In genomic region chr2:121019073-121019472, GRCh38 we compare ENCODE assay signal across 1 cellular context.
TF ChIP-seq lines count a peak whose summit lies in the region.

No MANE protein-coding gene starts in this region.

TF ChIP-seq in GM23338, 12 proteins besides CTCF, POLR2A, EP300 and RAD21 (continued from another document):
- TF ChIP-seq ZNF462 (CRISPR knock-in tag; IDR thresholded peaks at IDR 0.05) (no peak), ZNF114 (CRISPR knock-in tag; IDR thresholded peaks at IDR 0.05) (no peak), JUNB (IDR thresholded peaks at IDR 0.05; ENCODE audit: unreplicated experiment) (no peak), CREB1 (CRISPR knock-in tag; IDR thresholded peaks at IDR 0.05; ENCODE audit: low read depth) (no peak), POLR2AphosphoS5 (IDR thresholded peaks at IDR 0.05; ENCODE audit: low read depth) (no peak), EZH2 (IDR thresholded peaks at IDR 0.05; ENCODE audit: low read depth, unreplicated experiment) (no peak), EZH2phosphoT487 (IDR thresholded peaks at IDR 0.05; ENCODE audit: unreplicated experiment) (no peak), STAT1 (IDR thresholded peaks at IDR 0.05; ENCODE audit: unreplicated experiment) (no peak), ZNF331 (CRISPR knock-in tag; IDR thresholded peaks at IDR 0.05; ENCODE audit: low read depth) (no peak)
- TF ChIP-seq, protein P1, sequence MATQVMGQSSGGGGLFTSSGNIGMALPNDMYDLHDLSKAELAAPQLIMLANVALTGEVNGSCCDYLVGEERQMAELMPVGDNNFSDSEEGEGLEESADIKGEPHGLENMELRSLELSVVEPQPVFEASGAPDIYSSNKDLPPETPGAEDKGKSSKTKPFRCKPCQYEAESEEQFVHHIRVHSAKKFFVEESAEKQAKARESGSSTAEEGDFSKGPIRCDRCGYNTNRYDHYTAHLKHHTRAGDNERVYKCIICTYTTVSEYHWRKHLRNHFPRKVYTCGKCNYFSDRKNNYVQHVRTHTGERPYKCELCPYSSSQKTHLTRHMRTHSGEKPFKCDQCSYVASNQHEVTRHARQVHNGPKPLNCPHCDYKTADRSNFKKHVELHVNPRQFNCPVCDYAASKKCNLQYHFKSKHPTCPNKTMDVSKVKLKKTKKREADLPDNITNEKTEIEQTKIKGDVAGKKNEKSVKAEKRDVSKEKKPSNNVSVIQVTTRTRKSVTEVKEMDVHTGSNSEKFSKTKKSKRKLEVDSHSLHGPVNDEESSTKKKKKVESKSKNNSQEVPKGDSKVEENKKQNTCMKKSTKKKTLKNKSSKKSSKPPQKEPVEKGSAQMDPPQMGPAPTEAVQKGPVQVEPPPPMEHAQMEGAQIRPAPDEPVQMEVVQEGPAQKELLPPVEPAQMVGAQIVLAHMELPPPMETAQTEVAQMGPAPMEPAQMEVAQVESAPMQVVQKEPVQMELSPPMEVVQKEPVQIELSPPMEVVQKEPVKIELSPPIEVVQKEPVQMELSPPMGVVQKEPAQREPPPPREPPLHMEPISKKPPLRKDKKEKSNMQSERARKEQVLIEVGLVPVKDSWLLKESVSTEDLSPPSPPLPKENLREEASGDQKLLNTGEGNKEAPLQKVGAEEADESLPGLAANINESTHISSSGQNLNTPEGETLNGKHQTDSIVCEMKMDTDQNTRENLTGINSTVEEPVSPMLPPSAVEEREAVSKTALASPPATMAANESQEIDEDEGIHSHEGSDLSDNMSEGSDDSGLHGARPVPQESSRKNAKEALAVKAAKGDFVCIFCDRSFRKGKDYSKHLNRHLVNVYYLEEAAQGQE (IDR thresholded peaks at IDR 0.05; ENCODE audit: unreplicated experiment): no peak
